1 cellular context compared by ENCODE assay signal in the genomic region with DNA sequence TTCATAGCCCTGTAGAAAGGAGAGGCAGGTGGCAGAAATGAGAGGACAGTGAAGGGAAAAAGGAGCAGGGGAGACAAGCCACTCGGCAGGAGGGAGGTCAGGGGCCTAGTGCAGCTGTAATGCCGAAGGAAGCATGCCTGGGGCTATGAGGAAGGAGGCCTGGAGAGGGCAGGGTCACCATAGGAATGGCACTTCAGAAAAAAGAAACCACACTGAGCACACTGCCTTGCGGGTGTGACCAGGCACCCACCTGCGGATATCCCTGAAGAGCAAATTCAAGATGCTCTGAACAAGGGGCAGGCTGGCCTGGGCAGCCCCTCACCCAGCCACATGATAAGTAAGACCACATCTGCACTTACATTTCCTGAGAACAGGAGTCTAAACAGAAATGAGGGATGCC.
TF ChIP-seq lines count a peak whose summit lies in the region.

No MANE protein-coding gene starts in this region.

TF ChIP-seq in HCT116, 20 proteins besides CTCF, POLR2A, EP300 and RAD21 (continued from another document):
- TF ChIP-seq, protein P1, sequence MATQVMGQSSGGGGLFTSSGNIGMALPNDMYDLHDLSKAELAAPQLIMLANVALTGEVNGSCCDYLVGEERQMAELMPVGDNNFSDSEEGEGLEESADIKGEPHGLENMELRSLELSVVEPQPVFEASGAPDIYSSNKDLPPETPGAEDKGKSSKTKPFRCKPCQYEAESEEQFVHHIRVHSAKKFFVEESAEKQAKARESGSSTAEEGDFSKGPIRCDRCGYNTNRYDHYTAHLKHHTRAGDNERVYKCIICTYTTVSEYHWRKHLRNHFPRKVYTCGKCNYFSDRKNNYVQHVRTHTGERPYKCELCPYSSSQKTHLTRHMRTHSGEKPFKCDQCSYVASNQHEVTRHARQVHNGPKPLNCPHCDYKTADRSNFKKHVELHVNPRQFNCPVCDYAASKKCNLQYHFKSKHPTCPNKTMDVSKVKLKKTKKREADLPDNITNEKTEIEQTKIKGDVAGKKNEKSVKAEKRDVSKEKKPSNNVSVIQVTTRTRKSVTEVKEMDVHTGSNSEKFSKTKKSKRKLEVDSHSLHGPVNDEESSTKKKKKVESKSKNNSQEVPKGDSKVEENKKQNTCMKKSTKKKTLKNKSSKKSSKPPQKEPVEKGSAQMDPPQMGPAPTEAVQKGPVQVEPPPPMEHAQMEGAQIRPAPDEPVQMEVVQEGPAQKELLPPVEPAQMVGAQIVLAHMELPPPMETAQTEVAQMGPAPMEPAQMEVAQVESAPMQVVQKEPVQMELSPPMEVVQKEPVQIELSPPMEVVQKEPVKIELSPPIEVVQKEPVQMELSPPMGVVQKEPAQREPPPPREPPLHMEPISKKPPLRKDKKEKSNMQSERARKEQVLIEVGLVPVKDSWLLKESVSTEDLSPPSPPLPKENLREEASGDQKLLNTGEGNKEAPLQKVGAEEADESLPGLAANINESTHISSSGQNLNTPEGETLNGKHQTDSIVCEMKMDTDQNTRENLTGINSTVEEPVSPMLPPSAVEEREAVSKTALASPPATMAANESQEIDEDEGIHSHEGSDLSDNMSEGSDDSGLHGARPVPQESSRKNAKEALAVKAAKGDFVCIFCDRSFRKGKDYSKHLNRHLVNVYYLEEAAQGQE (IDR thresholded peaks at IDR 0.05; ENCODE audit: low read depth), result no peak
- TF ChIP-seq EZH2phosphoT487 (IDR thresholded peaks at IDR 0.05; ENCODE audit: borderline replicate concordance), result no peak
- TF ChIP-seq ZNF274 (IDR thresholded peaks at IDR 0.05; ENCODE audit: low read depth, low read length), result no peak
- TF ChIP-seq SP1 (IDR thresholded peaks at IDR 0.05; ENCODE audit: low read depth), result no peak
- no peak for TF ChIP-seq CEBPB (IDR thresholded peaks at IDR 0.05; ENCODE audit: low read depth)
- TF ChIP-seq SIN3A (IDR thresholded peaks at IDR 0.05; ENCODE audit: low read depth), result no peak
